ENCODE assay signal across 1 cellular context in the genomic region with DNA sequence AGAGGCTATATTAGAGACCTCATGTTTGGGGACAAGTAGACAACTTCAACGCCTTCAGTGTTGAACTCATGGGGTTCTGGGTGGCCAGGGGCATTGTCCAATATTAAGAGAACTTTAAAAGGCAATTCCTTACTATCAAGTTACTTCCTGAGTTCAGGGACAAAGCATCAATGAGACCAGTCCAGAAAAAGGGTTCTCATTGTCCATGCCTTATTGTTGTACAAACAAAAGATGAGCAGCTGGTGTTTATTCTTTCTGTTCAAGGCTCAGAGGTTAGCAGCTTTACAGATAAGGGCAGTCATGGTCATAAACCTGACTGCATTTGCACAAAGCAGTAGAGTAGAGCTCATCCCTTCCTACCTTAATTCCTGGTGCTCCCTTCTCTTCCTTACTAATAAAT.
TF ChIP-seq lines count a peak whose summit lies in the region.

No MANE protein-coding gene starts in this region.

TF ChIP-seq in HepG2, 621 proteins besides CTCF, POLR2A, EP300 and RAD21 (continued from another document):
- TF ChIP-seq, protein P1, sequence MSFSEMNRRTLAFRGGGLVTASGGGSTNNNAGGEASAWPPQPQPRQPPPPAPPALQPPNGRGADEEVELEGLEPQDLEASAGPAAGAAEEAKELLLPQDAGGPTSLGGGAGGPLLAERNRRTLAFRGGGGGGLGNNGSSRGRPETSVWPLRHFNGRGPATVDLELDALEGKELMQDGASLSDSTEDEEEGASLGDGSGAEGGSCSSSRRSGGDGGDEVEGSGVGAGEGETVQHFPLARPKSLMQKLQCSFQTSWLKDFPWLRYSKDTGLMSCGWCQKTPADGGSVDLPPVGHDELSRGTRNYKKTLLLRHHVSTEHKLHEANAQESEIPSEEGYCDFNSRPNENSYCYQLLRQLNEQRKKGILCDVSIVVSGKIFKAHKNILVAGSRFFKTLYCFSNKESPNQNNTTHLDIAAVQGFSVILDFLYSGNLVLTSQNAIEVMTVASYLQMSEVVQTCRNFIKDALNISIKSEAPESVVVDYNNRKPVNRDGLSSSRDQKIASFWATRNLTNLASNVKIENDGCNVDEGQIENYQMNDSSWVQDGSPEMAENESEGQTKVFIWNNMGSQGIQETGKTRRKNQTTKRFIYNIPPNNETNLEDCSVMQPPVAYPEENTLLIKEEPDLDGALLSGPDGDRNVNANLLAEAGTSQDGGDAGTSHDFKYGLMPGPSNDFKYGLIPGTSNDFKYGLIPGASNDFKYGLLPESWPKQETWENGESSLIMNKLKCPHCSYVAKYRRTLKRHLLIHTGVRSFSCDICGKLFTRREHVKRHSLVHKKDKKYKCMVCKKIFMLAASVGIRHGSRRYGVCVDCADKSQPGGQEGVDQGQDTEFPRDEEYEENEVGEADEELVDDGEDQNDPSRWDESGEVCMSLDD (CRISPR knock-in tag; IDR thresholded peaks at IDR 0.05; ENCODE audit: borderline replicate concordance), result peak; percentile 44; the same call in 1 of the 2 replicates
- TF ChIP-seq, protein P2, sequence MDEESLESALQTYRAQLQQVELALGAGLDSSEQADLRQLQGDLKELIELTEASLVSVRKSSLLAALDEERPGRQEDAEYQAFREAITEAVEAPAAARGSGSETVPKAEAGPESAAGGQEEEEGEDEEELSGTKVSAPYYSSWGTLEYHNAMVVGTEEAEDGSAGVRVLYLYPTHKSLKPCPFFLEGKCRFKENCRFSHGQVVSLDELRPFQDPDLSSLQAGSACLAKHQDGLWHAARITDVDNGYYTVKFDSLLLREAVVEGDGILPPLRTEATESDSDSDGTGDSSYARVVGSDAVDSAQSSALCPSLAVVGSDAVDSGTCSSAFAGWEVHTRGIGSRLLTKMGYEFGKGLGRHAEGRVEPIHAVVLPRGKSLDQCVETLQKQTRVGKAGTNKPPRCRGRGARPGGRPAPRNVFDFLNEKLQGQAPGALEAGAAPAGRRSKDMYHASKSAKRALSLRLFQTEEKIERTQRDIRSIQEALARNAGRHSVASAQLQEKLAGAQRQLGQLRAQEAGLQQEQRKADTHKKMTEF (CRISPR knock-in tag; IDR thresholded peaks at IDR 0.05), result peak; percentile 81
- TF ChIP-seq, protein P3, sequence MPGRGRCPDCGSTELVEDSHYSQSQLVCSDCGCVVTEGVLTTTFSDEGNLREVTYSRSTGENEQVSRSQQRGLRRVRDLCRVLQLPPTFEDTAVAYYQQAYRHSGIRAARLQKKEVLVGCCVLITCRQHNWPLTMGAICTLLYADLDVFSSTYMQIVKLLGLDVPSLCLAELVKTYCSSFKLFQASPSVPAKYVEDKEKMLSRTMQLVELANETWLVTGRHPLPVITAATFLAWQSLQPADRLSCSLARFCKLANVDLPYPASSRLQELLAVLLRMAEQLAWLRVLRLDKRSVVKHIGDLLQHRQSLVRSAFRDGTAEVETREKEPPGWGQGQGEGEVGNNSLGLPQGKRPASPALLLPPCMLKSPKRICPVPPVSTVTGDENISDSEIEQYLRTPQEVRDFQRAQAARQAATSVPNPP (CRISPR knock-in tag; IDR thresholded peaks at IDR 0.05), result peak; percentile 76; the same call in 1 of the 2 replicates
- 0 out of 2 replicates have a peak, but pooled peaks have one; percentile 39 for TF ChIP-seq SMARCE1 (IDR thresholded peaks at IDR 0.05; ENCODE audit: borderline replicate concordance)
- peak; percentile 70 for TF ChIP-seq TARDBP (CRISPR knock-in tag; IDR thresholded peaks at IDR 0.05)
- peak; percentile 62 for TF ChIP-seq TEAD3 (CRISPR knock-in tag; optimal IDR thresholded peaks at IDR 0.05; ENCODE audit: borderline replicate concordance)
- peak; percentile 70; the same call in 1 of the 2 replicates for TF ChIP-seq POGZ (CRISPR knock-in tag; IDR thresholded peaks at IDR 0.05)
- TF ChIP-seq REPIN1 (CRISPR knock-in tag; IDR thresholded peaks at IDR 0.05; ENCODE audit: borderline replicate concordance, low read depth), result peak; percentile 28; the same call in 1 of the 2 replicates
- peak; percentile 74 to 95 for TF ChIP-seq NR2F1 (CRISPR knock-in tag; IDR thresholded peaks at IDR 0.05)
- TF ChIP-seq, protein P4, sequence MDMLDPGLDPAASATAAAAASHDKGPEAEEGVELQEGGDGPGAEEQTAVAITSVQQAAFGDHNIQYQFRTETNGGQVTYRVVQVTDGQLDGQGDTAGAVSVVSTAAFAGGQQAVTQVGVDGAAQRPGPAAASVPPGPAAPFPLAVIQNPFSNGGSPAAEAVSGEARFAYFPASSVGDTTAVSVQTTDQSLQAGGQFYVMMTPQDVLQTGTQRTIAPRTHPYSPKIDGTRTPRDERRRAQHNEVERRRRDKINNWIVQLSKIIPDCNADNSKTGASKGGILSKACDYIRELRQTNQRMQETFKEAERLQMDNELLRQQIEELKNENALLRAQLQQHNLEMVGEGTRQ (IDR thresholded peaks at IDR 0.05; ENCODE audit: low read depth, low read length), result no peak
- TF ChIP-seq, protein P4 (CRISPR knock-in tag; IDR thresholded peaks at IDR 0.05; ENCODE audit: borderline replicate concordance), result no peak
- peak; percentile 64; the same call in 1 of the 2 replicates for TF ChIP-seq SIX4 (CRISPR knock-in tag; IDR thresholded peaks at IDR 0.05)
- TF ChIP-seq ZNF788 (CRISPR knock-in tag; IDR thresholded peaks at IDR 0.05; ENCODE audit: borderline replicate concordance), result peak; percentile 45; the same call in 1 of the 2 replicates
- 0 out of 2 replicates have a peak, but pooled peaks have one; percentile 39 for TF ChIP-seq GZF1 (CRISPR knock-in tag; IDR thresholded peaks at IDR 0.05)
- peak; percentile 61; the same call in 1 of the 2 replicates for TF ChIP-seq RXRA (CRISPR knock-in tag; IDR thresholded peaks at IDR 0.05)
- TF ChIP-seq POLR2AphosphoS5 (IDR thresholded peaks at IDR 0.05; ENCODE audit: low read depth, low read length), result 0 out of 2 replicates have a peak, but pooled peaks have one; percentile 33
- TF ChIP-seq ZNF317 (CRISPR knock-in tag; IDR thresholded peaks at IDR 0.05), result no peak
- TF ChIP-seq, protein P5, sequence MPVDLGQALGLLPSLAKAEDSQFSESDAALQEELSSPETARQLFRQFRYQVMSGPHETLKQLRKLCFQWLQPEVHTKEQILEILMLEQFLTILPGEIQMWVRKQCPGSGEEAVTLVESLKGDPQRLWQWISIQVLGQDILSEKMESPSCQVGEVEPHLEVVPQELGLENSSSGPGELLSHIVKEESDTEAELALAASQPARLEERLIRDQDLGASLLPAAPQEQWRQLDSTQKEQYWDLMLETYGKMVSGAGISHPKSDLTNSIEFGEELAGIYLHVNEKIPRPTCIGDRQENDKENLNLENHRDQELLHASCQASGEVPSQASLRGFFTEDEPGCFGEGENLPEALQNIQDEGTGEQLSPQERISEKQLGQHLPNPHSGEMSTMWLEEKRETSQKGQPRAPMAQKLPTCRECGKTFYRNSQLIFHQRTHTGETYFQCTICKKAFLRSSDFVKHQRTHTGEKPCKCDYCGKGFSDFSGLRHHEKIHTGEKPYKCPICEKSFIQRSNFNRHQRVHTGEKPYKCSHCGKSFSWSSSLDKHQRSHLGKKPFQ (CRISPR knock-in tag; IDR thresholded peaks at IDR 0.05; ENCODE audit: insufficient replicate concordance), result peak; percentile 42
- peak; percentile 36; the same call in 1 of the 2 replicates for TF ChIP-seq THAP11 (CRISPR knock-in tag; IDR thresholded peaks at IDR 0.05)
- TF ChIP-seq FOXA1 (IDR thresholded peaks at IDR 0.05), result peak; percentile 77
- peak; percentile 89 for TF ChIP-seq FOXA1 (CRISPR knock-in tag; IDR thresholded peaks at IDR 0.05)
- TF ChIP-seq TGIF2 (CRISPR knock-in tag; IDR thresholded peaks at IDR 0.05), result peak; percentile 38; the same call in 1 of the 2 replicates
- TF ChIP-seq HNRNPH1 (optimal IDR thresholded peaks at IDR 0.05; ENCODE audit: low read depth, low read length), result no peak
- no peak for TF ChIP-seq BRD4 (CRISPR knock-in tag; IDR thresholded peaks at IDR 0.05)
- 0 out of 2 replicates have a peak, but pooled peaks have one; percentile 29 for TF ChIP-seq EHMT2 (IDR thresholded peaks at IDR 0.05; ENCODE audit: borderline replicate concordance, low read depth, low read length)
- TF ChIP-seq ZNF510 (CRISPR knock-in tag; IDR thresholded peaks at IDR 0.05; ENCODE audit: low read depth), result 0 out of 2 replicates have a peak, but pooled peaks have one; percentile 5
- TF ChIP-seq WIZ (CRISPR knock-in tag; IDR thresholded peaks at IDR 0.05), result 0 out of 2 replicates have a peak, but pooled peaks have one; percentile 30
- TF ChIP-seq, protein P6, sequence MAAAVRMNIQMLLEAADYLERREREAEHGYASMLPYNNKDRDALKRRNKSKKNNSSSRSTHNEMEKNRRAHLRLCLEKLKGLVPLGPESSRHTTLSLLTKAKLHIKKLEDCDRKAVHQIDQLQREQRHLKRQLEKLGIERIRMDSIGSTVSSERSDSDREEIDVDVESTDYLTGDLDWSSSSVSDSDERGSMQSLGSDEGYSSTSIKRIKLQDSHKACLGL (CRISPR knock-in tag; IDR thresholded peaks at IDR 0.05), result no peak
- no peak for TF ChIP-seq ZSCAN30 (CRISPR knock-in tag; IDR thresholded peaks at IDR 0.05)
- peak; percentile 64 for TF ChIP-seq BCL6 (CRISPR knock-in tag; IDR thresholded peaks at IDR 0.05)
- TF ChIP-seq ZFX (CRISPR knock-in tag; IDR thresholded peaks at IDR 0.05; ENCODE audit: low read depth), result peak; percentile 5; the same call in 1 of the 2 replicates
- peak; percentile 99; the same call in 1 of the 2 replicates for TF ChIP-seq SOX6 (IDR thresholded peaks at IDR 0.05)
- peak; percentile 100 for TF ChIP-seq SOX6 (CRISPR knock-in tag; IDR thresholded peaks at IDR 0.05)
- peak; percentile 58; the same call in 1 of the 2 replicates for TF ChIP-seq ESRRA (CRISPR knock-in tag; IDR thresholded peaks at IDR 0.05; ENCODE audit: low read depth)
- 0 out of 2 replicates have a peak, but pooled peaks have one; percentile 42 for TF ChIP-seq SATB2 (CRISPR knock-in tag; IDR thresholded peaks at IDR 0.05)
- TF ChIP-seq, protein P7, sequence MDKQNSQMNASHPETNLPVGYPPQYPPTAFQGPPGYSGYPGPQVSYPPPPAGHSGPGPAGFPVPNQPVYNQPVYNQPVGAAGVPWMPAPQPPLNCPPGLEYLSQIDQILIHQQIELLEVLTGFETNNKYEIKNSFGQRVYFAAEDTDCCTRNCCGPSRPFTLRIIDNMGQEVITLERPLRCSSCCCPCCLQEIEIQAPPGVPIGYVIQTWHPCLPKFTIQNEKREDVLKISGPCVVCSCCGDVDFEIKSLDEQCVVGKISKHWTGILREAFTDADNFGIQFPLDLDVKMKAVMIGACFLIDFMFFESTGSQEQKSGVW (CRISPR knock-in tag; IDR thresholded peaks at IDR 0.05; ENCODE audit: borderline replicate concordance), result no peak
- TF ChIP-seq TCF12 (IDR thresholded peaks at IDR 0.05), result no peak
- 0 out of 2 replicates have a peak, but pooled peaks have one; percentile 74 for TF ChIP-seq TCF12 (CRISPR knock-in tag; IDR thresholded peaks at IDR 0.05)
- TF ChIP-seq ZSCAN12 (CRISPR knock-in tag; IDR thresholded peaks at IDR 0.05), result peak; percentile 73; the same call in 1 of the 2 replicates
- TF ChIP-seq ZNF629 (CRISPR knock-in tag; conservative IDR thresholded peaks at IDR 0.05), result peak; percentile 41; the same call in 1 of the 2 replicates
- no peak for TF ChIP-seq ZIK1 (CRISPR knock-in tag; IDR thresholded peaks at IDR 0.05; ENCODE audit: borderline replicate concordance, low read depth)
- TF ChIP-seq SOX13 (IDR thresholded peaks at IDR 0.05), result peak; percentile 100
- TF ChIP-seq SOX13 (CRISPR knock-in tag; conservative IDR thresholded peaks at IDR 0.05 in 1 of 2, IDR thresholded peaks at IDR 0.05 in 1 of 2), result peak in 1 of 2 experiments; percentile 100; a peak in 2 of 4 replicates
- TF ChIP-seq SMARCC2 (IDR thresholded peaks at IDR 0.05), result peak; percentile 57; the same call in 1 of the 2 replicates
- TF ChIP-seq FOXK1 (CRISPR knock-in tag; IDR thresholded peaks at IDR 0.05; ENCODE audit: borderline replicate concordance, low read depth), result 0 out of 2 replicates have a peak, but pooled peaks have one; percentile 44
- peak; percentile 76 for TF ChIP-seq GFI1 (CRISPR knock-in tag; IDR thresholded peaks at IDR 0.05; ENCODE audit: borderline replicate concordance)
- TF ChIP-seq ZNF678 (CRISPR knock-in tag; IDR thresholded peaks at IDR 0.05), result no peak
- TF ChIP-seq CEBPG (CRISPR knock-in tag; IDR thresholded peaks at IDR 0.05), result 0 out of 2 replicates have a peak, but pooled peaks have one; percentile 31
- TF ChIP-seq, protein P8, sequence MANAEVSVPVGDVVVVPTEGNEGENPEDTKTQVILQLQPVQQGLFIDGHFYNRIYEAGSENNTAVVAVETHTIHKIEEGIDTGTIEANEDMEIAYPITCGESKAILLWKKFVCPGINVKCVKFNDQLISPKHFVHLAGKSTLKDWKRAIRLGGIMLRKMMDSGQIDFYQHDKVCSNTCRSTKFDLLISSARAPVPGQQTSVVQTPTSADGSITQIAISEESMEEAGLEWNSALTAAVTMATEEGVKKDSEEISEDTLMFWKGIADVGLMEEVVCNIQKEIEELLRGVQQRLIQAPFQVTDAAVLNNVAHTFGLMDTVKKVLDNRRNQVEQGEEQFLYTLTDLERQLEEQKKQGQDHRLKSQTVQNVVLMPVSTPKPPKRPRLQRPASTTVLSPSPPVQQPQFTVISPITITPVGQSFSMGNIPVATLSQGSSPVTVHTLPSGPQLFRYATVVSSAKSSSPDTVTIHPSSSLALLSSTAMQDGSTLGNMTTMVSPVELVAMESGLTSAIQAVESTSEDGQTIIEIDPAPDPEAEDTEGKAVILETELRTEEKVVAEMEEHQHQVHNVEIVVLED (CRISPR knock-in tag; IDR thresholded peaks at IDR 0.05; ENCODE audit: borderline replicate concordance), result peak; percentile 38; the same call in 1 of the 2 replicates
- peak; percentile 53; the same call in 1 of the 2 replicates for TF ChIP-seq IRF2 (CRISPR knock-in tag; IDR thresholded peaks at IDR 0.05)
- TF ChIP-seq, protein P9, sequence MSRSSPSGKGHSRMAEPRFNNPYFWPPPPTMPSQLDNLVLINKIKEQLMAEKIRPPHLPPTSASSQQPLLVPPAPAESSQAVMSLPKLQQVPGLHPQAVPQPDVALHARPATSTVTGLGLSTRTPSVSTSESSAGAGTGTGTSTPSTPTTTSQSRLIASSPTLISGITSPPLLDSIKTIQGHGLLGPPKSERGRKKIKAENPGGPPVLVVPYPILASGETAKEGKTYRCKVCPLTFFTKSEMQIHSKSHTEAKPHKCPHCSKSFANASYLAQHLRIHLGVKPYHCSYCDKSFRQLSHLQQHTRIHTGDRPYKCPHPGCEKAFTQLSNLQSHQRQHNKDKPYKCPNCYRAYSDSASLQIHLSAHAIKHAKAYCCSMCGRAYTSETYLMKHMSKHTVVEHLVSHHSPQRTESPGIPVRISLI (CRISPR knock-in tag; IDR thresholded peaks at IDR 0.05; ENCODE audit: borderline replicate concordance), result 0 out of 2 replicates have a peak, but pooled peaks have one; percentile 28
- 0 out of 2 replicates have a peak, but pooled peaks have one; percentile 7 for TF ChIP-seq NKX3-1 (CRISPR knock-in tag; IDR thresholded peaks at IDR 0.05)
- peak; percentile 39; the same call in 1 of the 2 replicates for TF ChIP-seq SRF (IDR thresholded peaks at IDR 0.05; ENCODE audit: low read depth, low read length)
- TF ChIP-seq ZNF552 (CRISPR knock-in tag; IDR thresholded peaks at IDR 0.05; ENCODE audit: borderline replicate concordance), result no peak; the same call in 1 of the 2 replicates
- TF ChIP-seq FOSL1 (CRISPR knock-in tag; IDR thresholded peaks at IDR 0.05; ENCODE audit: borderline replicate concordance), result peak; percentile 11; the same call in 1 of the 2 replicates
- peak; percentile 60 for TF ChIP-seq SKI (IDR thresholded peaks at IDR 0.05; ENCODE audit: partially characterized antibody)
